In genomic region chr1:219927956-219928790, GRCh38 we compare ENCODE assay signal across 9 cellular contexts. TPM values are rescaled to one million over a fixed set of nuclear protein-coding genes. Genes with fewer than 3 reads are reported as not detected.
DNase-seq lines count a peak whose midpoint lies in the region; ATAC-seq and TF ChIP-seq lines count a peak whose summit lies in the region.
"Had no signal": no experiment of that assay in that cellular context is flagged by ENCODE, and none has a peak within 500 bp of the region (broad histone marks: within the 10 kb centered on the region; RNA-seq: fewer than 3 reads in every experiment).

Gene SLC30A10, minus strand, starts transcription at chr1:219928557. Its CDS starts 117 bp downstream, at chr1:219928440.

- TF ChIP-seq CTCF in GM12875 (IDR thresholded peaks at IDR 0.05; ENCODE audit: borderline replicate concordance, insufficient read depth, low read depth, low read length), result no peak
- TF ChIP-seq CTCF in activated CD8-positive, alpha-beta T cell treated with anti-CD3 and anti-CD28 coated beads for 36 hours (IDR thresholded peaks at IDR 0.05), result no peak

- peak within 1 kb of the TSS; percentile 100 for H3K14ac ChIP-seq in neuronal stem cell (ENCODE audit: low read length)

- no peak within 1 kb of the TSS for H3K27ac ChIP-seq in neuronal stem cell (replicated peaks; ENCODE audit: low read length)
- H3K27ac ChIP-seq: SJSA1 had no signal

- H3K4me2 ChIP-seq in neuronal stem cell (ENCODE audit: insufficient read depth, low read length, poor library complexity, severe bottlenecking), result peak within 1 kb of the TSS; percentile 97

- peak; percentile 17 for DNase-seq in activated CD8-positive, alpha-beta T cell treated with anti-CD3 and anti-CD28 coated beads for 36 hours
- peak; percentile 57 for DNase-seq in germinal center (ENCODE audit: low spot score)
- DNase-seq in neuronal stem cell (ENCODE audit: low spot score), result peak; percentile 45
- DNase-seq in dedifferentiated amniotic fluid mesenchymal stem cell (ENCODE audit: extremely low spot score), result no peak
- no peak for DNase-seq in activated CD4-positive, CD25-positive, alpha-beta regulatory T cell (lab: John Stamatoyannopoulos, UW)

- H3K79me1 ChIP-seq in neuronal stem cell (ENCODE audit: low read depth, low read length), result no peaks in the 10 kb centered on the region

- H3K4me1 Mint-ChIP-seq in activated CD8-positive, alpha-beta T cell treated with anti-CD3 and anti-CD28 coated beads for 36 hours (ENCODE audit: low read depth), result peaks cover 9% of the 10 kb centered on the region

- H3K4me3 ChIP-seq in GM12875 (ENCODE audit: low read depth, low read length) (peak within 1 kb of the TSS; percentile 5), neuronal stem cell (ENCODE audit: low read length in 2 of 2) (peak within 1 kb of the TSS; percentile 39 to 88)
- H3K4me3 ChIP-seq: SJSA1 had no signal

- peak within 1 kb of the TSS; percentile 100 for H2BK15ac ChIP-seq in neuronal stem cell (ENCODE audit: low read length)

- H3K27me3 Mint-ChIP-seq in activated CD8-positive, alpha-beta T cell treated with anti-CD3 and anti-CD28 coated beads for 36 hours, result peaks cover 35% of the 10 kb centered on the region

- peaks cover 2 to 7% of the 10 kb centered on the region in 2 donors for H3K4me1 ChIP-seq in neuronal stem cell (ENCODE audit: control insufficient read depth in 2 of 2, insufficient read depth in 1 of 2, low read depth in 1 of 2, low read length in 2 of 2)
- H3K4me1 ChIP-seq: SJSA1 had no signal

- H3K18ac ChIP-seq in neuronal stem cell (ENCODE audit: low read length), result peak within 1 kb of the TSS; percentile 97

- peak within 1 kb of the TSS; percentile 91 for H3K9ac ChIP-seq in neuronal stem cell (ENCODE audit: low read depth, low read length, poor library complexity)

- H2BK12ac ChIP-seq in neuronal stem cell (ENCODE audit: low read length), result peak within 1 kb of the TSS; percentile 84

- no peak within 1 kb of the TSS for H2AK5ac ChIP-seq in neuronal stem cell (ENCODE audit: low read depth, low read length)

- H2AFZ ChIP-seq in neuronal stem cell (ENCODE audit: low read length), result peak within 1 kb of the TSS; percentile 88

- no peak within 1 kb of the TSS for H3K27ac Mint-ChIP-seq in activated CD8-positive, alpha-beta T cell treated with anti-CD3 and anti-CD28 coated beads for 36 hours

- H3K27me3 ChIP-seq in neuronal stem cell (ENCODE audit: control insufficient read depth in 3 of 3, insufficient read depth in 3 of 3, low read depth in 1 of 3, low read length in 3 of 3), result peaks cover 0 to 55% (median 9%) of the 10 kb centered on the region in 3 experiments

- no peaks in the 10 kb centered on the region for H3K9me3 Mint-ChIP-seq in activated CD8-positive, alpha-beta T cell treated with anti-CD3 and anti-CD28 coated beads for 36 hours

- H3K36me3 Mint-ChIP-seq in activated CD8-positive, alpha-beta T cell treated with anti-CD3 and anti-CD28 coated beads for 36 hours (ENCODE audit: low read depth), result no peaks in the 10 kb centered on the region

- H3K4ac ChIP-seq in neuronal stem cell (ENCODE audit: low read length), result peak within 1 kb of the TSS; percentile 72

- peak within 1 kb of the TSS; percentile 39 for H2BK120ac ChIP-seq in neuronal stem cell (ENCODE audit: low read depth, low read length)

- peak within 1 kb of the TSS; percentile 32 for H4K8ac ChIP-seq in neuronal stem cell (ENCODE audit: low read depth, low read length)

- no peaks in the 10 kb centered on the region for H3K9me3 ChIP-seq in neuronal stem cell (replicated peaks in 1 of 2; ENCODE audit: control insufficient read depth in 2 of 2, insufficient read depth in 1 of 2, low read depth in 1 of 2, low read length in 2 of 2)
- H3K9me3 ChIP-seq: SJSA1 had no signal

- ATAC-seq in HG02938 (IDR thresholded peaks at IDR 0.05; ENCODE audit: unreplicated experiment) (peak; percentile 50), HG03135 (IDR thresholded peaks at IDR 0.05; ENCODE audit: unreplicated experiment) (no peak)
- ATAC-seq in activated CD8-positive, alpha-beta T cell treated with anti-CD3 and anti-CD28 coated beads for 36 hours, result peak; percentile 49

- peak within 1 kb of the TSS; percentile 80 for H2BK5ac ChIP-seq in neuronal stem cell (ENCODE audit: low read length)

- POLR2A ChIA-PET in activated CD8-positive, alpha-beta T cell treated with anti-CD3 and anti-CD28 coated beads for 36 hours (lab: Charles Lee), result interaction anchor here (0.6 kb wide), 1 partner anchor 192 kb away, joined by 3 read pairs; no protein-coding TSS in a partner anchor

- WGBS in neuronal stem cell (ENCODE audit: extremely low coverage in 2 of 2, insufficient read length in 2 of 2, insufficient replicate concordance in 1 of 2), 2 donors, result no CpG with 5 or more reads among the region's 91 CpGs

- peak within 1 kb of the TSS; percentile 70 for H4K91ac ChIP-seq in neuronal stem cell (ENCODE audit: low read depth, low read length, poor library complexity)

- intact Hi-C loops in activated CD8-positive, alpha-beta T cell treated with anti-CD3 and anti-CD28 coated beads for 36 hours (cut with micrococcal nuclease), result no loop called here

- peak within 1 kb of the TSS; percentile 48 for H3K4me3 Mint-ChIP-seq in activated CD8-positive, alpha-beta T cell treated with anti-CD3 and anti-CD28 coated beads for 36 hours

- H3K36me3 ChIP-seq in neuronal stem cell (replicated peaks in 1 of 2; ENCODE audit: control insufficient read depth in 2 of 2, insufficient read depth in 2 of 2, low read length in 2 of 2), result no peaks in the 10 kb centered on the region
- H3K36me3 ChIP-seq: SJSA1 had no signal

- CTCF ChIA-PET in activated CD8-positive, alpha-beta T cell treated with anti-CD3 and anti-CD28 coated beads for 36 hours (lab: Charles Lee), result no interaction called here

- H3K23ac ChIP-seq in neuronal stem cell (ENCODE audit: low read depth, low read length, poor library complexity), result peak within 1 kb of the TSS; percentile 99

RNA-seq across cellular contexts. Expression of gene SLC30A10, which starts in this region (rescaled TPM):
- total RNA-seq in activated CD8-positive, alpha-beta T cell treated with anti-CD3 and anti-CD28 coated beads for 36 hours, result not detected
- polyA plus RNA-seq in neuronal stem cell (2013, experiment 1 of 2), result 0.42 TPM
- polyA plus RNA-seq in neuronal stem cell (2013, experiment 2 of 2), result 0.53 TPM
- total RNA-seq: SJSA1 had no signal

Comparison
In these comparisons a context has a peak if more than half of its experiments do, and no peak if none do; other contexts are left out.
1. Peak in DNase-seq and ATAC-seq in activated CD8-positive, alpha-beta T cell treated with anti-CD3 and anti-CD28 coated beads for 36 hours; RNA of the gene not detected or under 1 TPM.
2. DNase-seq: peak in germinal center (single experiment) and neuronal stem cell (single experiment); none in dedifferentiated amniotic fluid mesenchymal stem cell (single experiment) and activated CD4-positive, CD25-positive, alpha-beta regulatory T cell (0 of 4).